1 cellular context compared by ENCODE assay signal in the genomic region with DNA sequence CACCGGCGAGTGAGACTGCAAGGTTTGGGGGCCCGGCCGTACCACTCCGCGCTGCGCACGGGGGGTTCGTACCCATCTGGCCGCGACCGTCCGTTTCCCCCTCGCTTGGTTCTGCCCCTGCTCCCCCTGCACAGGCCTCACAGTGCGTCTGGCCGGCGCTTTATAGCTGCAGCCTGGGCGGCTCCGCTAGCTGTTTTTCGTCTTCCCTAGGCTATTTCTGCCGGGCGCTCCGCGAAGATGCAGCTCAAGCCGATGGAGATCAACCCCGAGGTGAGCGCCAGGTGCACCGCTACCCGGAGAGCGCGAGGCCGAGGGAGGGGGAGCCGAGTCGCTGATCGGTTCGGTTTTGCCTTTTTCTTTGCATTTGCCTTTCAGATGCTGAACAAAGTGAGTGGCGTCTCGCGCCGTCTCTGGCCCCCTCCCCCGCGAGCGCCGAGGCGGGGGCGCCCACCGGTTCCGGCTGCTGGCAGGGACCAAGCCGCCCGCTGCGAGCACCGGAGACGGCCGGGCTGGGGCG.
TF ChIP-seq lines count a peak whose summit lies in the region.

A gene (plus strand): TSS at position 189 of the 517 bp plus-strand sequence. CDS start 49 bp downstream, at position 238.

TF ChIP-seq in H1, 55 proteins besides CTCF, POLR2A, EP300 and RAD21 (continued from another document):
- TF ChIP-seq, protein P1, sequence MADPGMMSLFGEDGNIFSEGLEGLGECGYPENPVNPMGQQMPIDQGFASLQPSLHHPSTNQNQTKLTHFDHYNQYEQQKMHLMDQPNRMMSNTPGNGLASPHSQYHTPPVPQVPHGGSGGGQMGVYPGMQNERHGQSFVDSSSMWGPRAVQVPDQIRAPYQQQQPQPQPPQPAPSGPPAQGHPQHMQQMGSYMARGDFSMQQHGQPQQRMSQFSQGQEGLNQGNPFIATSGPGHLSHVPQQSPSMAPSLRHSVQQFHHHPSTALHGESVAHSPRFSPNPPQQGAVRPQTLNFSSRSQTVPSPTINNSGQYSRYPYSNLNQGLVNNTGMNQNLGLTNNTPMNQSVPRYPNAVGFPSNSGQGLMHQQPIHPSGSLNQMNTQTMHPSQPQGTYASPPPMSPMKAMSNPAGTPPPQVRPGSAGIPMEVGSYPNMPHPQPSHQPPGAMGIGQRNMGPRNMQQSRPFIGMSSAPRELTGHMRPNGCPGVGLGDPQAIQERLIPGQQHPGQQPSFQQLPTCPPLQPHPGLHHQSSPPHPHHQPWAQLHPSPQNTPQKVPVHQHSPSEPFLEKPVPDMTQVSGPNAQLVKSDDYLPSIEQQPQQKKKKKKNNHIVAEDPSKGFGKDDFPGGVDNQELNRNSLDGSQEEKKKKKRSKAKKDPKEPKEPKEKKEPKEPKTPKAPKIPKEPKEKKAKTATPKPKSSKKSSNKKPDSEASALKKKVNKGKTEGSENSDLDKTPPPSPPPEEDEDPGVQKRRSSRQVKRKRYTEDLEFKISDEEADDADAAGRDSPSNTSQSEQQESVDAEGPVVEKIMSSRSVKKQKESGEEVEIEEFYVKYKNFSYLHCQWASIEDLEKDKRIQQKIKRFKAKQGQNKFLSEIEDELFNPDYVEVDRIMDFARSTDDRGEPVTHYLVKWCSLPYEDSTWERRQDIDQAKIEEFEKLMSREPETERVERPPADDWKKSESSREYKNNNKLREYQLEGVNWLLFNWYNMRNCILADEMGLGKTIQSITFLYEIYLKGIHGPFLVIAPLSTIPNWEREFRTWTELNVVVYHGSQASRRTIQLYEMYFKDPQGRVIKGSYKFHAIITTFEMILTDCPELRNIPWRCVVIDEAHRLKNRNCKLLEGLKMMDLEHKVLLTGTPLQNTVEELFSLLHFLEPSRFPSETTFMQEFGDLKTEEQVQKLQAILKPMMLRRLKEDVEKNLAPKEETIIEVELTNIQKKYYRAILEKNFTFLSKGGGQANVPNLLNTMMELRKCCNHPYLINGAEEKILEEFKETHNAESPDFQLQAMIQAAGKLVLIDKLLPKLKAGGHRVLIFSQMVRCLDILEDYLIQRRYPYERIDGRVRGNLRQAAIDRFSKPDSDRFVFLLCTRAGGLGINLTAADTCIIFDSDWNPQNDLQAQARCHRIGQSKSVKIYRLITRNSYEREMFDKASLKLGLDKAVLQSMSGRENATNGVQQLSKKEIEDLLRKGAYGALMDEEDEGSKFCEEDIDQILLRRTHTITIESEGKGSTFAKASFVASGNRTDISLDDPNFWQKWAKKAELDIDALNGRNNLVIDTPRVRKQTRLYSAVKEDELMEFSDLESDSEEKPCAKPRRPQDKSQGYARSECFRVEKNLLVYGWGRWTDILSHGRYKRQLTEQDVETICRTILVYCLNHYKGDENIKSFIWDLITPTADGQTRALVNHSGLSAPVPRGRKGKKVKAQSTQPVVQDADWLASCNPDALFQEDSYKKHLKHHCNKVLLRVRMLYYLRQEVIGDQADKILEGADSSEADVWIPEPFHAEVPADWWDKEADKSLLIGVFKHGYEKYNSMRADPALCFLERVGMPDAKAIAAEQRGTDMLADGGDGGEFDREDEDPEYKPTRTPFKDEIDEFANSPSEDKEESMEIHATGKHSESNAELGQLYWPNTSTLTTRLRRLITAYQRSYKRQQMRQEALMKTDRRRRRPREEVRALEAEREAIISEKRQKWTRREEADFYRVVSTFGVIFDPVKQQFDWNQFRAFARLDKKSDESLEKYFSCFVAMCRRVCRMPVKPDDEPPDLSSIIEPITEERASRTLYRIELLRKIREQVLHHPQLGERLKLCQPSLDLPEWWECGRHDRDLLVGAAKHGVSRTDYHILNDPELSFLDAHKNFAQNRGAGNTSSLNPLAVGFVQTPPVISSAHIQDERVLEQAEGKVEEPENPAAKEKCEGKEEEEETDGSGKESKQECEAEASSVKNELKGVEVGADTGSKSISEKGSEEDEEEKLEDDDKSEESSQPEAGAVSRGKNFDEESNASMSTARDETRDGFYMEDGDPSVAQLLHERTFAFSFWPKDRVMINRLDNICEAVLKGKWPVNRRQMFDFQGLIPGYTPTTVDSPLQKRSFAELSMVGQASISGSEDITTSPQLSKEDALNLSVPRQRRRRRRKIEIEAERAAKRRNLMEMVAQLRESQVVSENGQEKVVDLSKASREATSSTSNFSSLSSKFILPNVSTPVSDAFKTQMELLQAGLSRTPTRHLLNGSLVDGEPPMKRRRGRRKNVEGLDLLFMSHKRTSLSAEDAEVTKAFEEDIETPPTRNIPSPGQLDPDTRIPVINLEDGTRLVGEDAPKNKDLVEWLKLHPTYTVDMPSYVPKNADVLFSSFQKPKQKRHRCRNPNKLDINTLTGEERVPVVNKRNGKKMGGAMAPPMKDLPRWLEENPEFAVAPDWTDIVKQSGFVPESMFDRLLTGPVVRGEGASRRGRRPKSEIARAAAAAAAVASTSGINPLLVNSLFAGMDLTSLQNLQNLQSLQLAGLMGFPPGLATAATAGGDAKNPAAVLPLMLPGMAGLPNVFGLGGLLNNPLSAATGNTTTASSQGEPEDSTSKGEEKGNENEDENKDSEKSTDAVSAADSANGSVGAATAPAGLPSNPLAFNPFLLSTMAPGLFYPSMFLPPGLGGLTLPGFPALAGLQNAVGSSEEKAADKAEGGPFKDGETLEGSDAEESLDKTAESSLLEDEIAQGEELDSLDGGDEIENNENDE (IDR thresholded peaks at IDR 0.05; ENCODE audit: insufficient replicate concordance, low read length), result no peak
- TF ChIP-seq, protein P2, sequence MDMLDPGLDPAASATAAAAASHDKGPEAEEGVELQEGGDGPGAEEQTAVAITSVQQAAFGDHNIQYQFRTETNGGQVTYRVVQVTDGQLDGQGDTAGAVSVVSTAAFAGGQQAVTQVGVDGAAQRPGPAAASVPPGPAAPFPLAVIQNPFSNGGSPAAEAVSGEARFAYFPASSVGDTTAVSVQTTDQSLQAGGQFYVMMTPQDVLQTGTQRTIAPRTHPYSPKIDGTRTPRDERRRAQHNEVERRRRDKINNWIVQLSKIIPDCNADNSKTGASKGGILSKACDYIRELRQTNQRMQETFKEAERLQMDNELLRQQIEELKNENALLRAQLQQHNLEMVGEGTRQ (IDR thresholded peaks at IDR 0.05; ENCODE audit: low read length), result no peak
- TF ChIP-seq, protein P3, sequence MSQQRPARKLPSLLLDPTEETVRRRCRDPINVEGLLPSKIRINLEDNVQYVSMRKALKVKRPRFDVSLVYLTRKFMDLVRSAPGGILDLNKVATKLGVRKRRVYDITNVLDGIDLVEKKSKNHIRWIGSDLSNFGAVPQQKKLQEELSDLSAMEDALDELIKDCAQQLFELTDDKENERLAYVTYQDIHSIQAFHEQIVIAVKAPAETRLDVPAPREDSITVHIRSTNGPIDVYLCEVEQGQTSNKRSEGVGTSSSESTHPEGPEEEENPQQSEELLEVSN (IDR thresholded peaks at IDR 0.05), result no peak; the same call in 1 of the 2 replicates
- TF ChIP-seq JUN (IDR thresholded peaks at IDR 0.05; ENCODE audit: low read depth, low read length), result no peak
- peak; percentile 98 for TF ChIP-seq GTF2F1 (IDR thresholded peaks at IDR 0.05; ENCODE audit: borderline replicate concordance, low read depth, low read length)
- TF ChIP-seq SIN3A (conservative IDR thresholded peaks at IDR 0.05 in 1 of 2, IDR thresholded peaks at IDR 0.05 in 1 of 2; ENCODE audit: low read depth in 1 of 2, low read length in 2 of 2), result peak in 1 of 2 experiments; percentile 42; a peak in 1 of 4 replicates
- no peak for TF ChIP-seq SUZ12 (IDR thresholded peaks at IDR 0.05; ENCODE audit: low read length)
- peak; percentile 58 for TF ChIP-seq NANOG (IDR thresholded peaks at IDR 0.05; ENCODE audit: insufficient read depth, low read depth, low read length, poor library complexity, severe bottlenecking)
- TF ChIP-seq SIX5 (IDR thresholded peaks at IDR 0.05; ENCODE audit: low read depth, low read length), result peak; percentile 77
- TF ChIP-seq SAP30 (IDR thresholded peaks at IDR 0.05; ENCODE audit: insufficient read depth, insufficient replicate concordance, low read length), result no peak
- TF ChIP-seq JUND (IDR thresholded peaks at IDR 0.05; ENCODE audit: low read length), result peak; percentile 99
- peak; percentile 59; the same call in 1 of the 2 replicates for TF ChIP-seq CREB1 (IDR thresholded peaks at IDR 0.05)
- no peak for TF ChIP-seq RNF2 (IDR thresholded peaks at IDR 0.05; ENCODE audit: borderline replicate concordance, low read depth, low read length, missing control alignments, poor library complexity, severe bottlenecking)
- peak; percentile 97 for TF ChIP-seq TAF7 (optimal IDR thresholded peaks at IDR 0.05; ENCODE audit: borderline replicate concordance, low read depth, low read length)
- TF ChIP-seq EZH2 (IDR thresholded peaks at IDR 0.05; ENCODE audit: low read depth, low read length, severe bottlenecking), result no peak
- TF ChIP-seq, protein P4, sequence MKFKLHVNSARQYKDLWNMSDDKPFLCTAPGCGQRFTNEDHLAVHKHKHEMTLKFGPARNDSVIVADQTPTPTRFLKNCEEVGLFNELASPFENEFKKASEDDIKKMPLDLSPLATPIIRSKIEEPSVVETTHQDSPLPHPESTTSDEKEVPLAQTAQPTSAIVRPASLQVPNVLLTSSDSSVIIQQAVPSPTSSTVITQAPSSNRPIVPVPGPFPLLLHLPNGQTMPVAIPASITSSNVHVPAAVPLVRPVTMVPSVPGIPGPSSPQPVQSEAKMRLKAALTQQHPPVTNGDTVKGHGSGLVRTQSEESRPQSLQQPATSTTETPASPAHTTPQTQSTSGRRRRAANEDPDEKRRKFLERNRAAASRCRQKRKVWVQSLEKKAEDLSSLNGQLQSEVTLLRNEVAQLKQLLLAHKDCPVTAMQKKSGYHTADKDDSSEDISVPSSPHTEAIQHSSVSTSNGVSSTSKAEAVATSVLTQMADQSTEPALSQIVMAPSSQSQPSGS (IDR thresholded peaks at IDR 0.05; ENCODE audit: low read length), result 0 out of 2 replicates have a peak, but pooled peaks have one; percentile 6
- TF ChIP-seq KDM5A (IDR thresholded peaks at IDR 0.05; ENCODE audit: low read length), result no peak
- TF ChIP-seq BCL11A (IDR thresholded peaks at IDR 0.05; ENCODE audit: low read depth in 2 of 2, low read length in 2 of 2), result no peak
- TF ChIP-seq CHD1 (IDR thresholded peaks at IDR 0.05; ENCODE audit: low read depth, low read length), result peak; percentile 100
- TF ChIP-seq ZNF274 (IDR thresholded peaks at IDR 0.05; ENCODE audit: borderline replicate concordance, extremely low read depth, low read length), result no peak
- TF ChIP-seq RFX5 (IDR thresholded peaks at IDR 0.05; ENCODE audit: borderline replicate concordance, low read depth, low read length), result no peak
- peak; percentile 65; the same call in 1 of the 2 replicates for TF ChIP-seq EGR1 (IDR thresholded peaks at IDR 0.05; ENCODE audit: borderline replicate concordance, low read depth, low read length)
- no peak for TF ChIP-seq TEAD4 (IDR thresholded peaks at IDR 0.05; ENCODE audit: low read depth, low read length)
- peak; percentile 72 for TF ChIP-seq BRCA1 (IDR thresholded peaks at IDR 0.05; ENCODE audit: low read depth, low read length)
- TF ChIP-seq POU5F1 (IDR thresholded peaks at IDR 0.05; ENCODE audit: low read depth, low read length), result no peak
- peak; percentile 75; the same call in 1 of the 2 replicates for TF ChIP-seq TCF12 (IDR thresholded peaks at IDR 0.05; ENCODE audit: low read depth, low read length)
- TF ChIP-seq, protein P5, sequence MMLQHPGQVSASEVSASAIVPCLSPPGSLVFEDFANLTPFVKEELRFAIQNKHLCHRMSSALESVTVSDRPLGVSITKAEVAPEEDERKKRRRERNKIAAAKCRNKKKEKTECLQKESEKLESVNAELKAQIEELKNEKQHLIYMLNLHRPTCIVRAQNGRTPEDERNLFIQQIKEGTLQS (IDR thresholded peaks at IDR 0.05; ENCODE audit: insufficient read depth, low read depth, low read length), result no peak
- no peak for TF ChIP-seq FOSL1 (IDR thresholded peaks at IDR 0.05; ENCODE audit: insufficient read depth, low read depth, low read length)
- TF ChIP-seq, protein P6, sequence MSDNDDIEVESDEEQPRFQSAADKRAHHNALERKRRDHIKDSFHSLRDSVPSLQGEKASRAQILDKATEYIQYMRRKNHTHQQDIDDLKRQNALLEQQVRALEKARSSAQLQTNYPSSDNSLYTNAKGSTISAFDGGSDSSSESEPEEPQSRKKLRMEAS (IDR thresholded peaks at IDR 0.05), result peak; percentile 77
- TF ChIP-seq TBP (IDR thresholded peaks at IDR 0.05; ENCODE audit: low read depth, low read length), result peak; percentile 99
- no peak for TF ChIP-seq CBX5 (IDR thresholded peaks at IDR 0.05; ENCODE audit: low read depth, low read length)
- TF ChIP-seq KDM4A (IDR thresholded peaks at IDR 0.05; ENCODE audit: low read depth, low read length, severe bottlenecking), result no peak
- peak; percentile 97 for TF ChIP-seq PHF8 (conservative IDR thresholded peaks at IDR 0.05; ENCODE audit: low read depth, low read length)
- TF ChIP-seq HDAC2 (IDR thresholded peaks at IDR 0.05; ENCODE audit: borderline replicate concordance in 1 of 2, low read depth in 2 of 2, low read length in 2 of 2), result no peak
- no peak for TF ChIP-seq BACH1 (IDR thresholded peaks at IDR 0.05; ENCODE audit: low read length)
- no peak for TF ChIP-seq RXRA (IDR thresholded peaks at IDR 0.05; ENCODE audit: insufficient read depth, low read depth, low read length)
- no peak for TF ChIP-seq NRF1 (IDR thresholded peaks at IDR 0.05; ENCODE audit: low read depth, low read length)
- TF ChIP-seq TAF1 (IDR thresholded peaks at IDR 0.05; ENCODE audit: low read depth, low read length), result peak; percentile 99
- no peak for TF ChIP-seq CEBPB (IDR thresholded peaks at IDR 0.05; ENCODE audit: low read depth, low read length)
- no peak for TF ChIP-seq CBX8 (IDR thresholded peaks at IDR 0.05; ENCODE audit: borderline replicate concordance, low read depth, low read length)
- no peak for TF ChIP-seq SIRT6 (IDR thresholded peaks at IDR 0.05; ENCODE audit: low read length)
- TF ChIP-seq CTBP2 (IDR thresholded peaks at IDR 0.05; ENCODE audit: borderline replicate concordance, insufficient read depth, insufficient read length, low read length), result no peak
- no peak for TF ChIP-seq MAFK (IDR thresholded peaks at IDR 0.05; ENCODE audit: low read depth, low read length)
- TF ChIP-seq GABPA (IDR thresholded peaks at IDR 0.05; ENCODE audit: borderline replicate concordance, insufficient read depth, low read length), result no peak
- 0 out of 2 replicates have a peak, but pooled peaks have one; percentile 33 for TF ChIP-seq SRF (IDR thresholded peaks at IDR 0.05; ENCODE audit: low read depth, low read length)
- TF ChIP-seq POLR2AphosphoS5 (IDR thresholded peaks at IDR 0.05; ENCODE audit: low read depth, low read length), result peak; percentile 97
- no peak for TF ChIP-seq HDAC6 (IDR thresholded peaks at IDR 0.05; ENCODE audit: low read depth, low read length)
- TF ChIP-seq CHD2 (IDR thresholded peaks at IDR 0.05; ENCODE audit: low read length), result peak; percentile 55; the same call in 1 of the 2 replicates
- TF ChIP-seq SP1 (IDR thresholded peaks at IDR 0.05; ENCODE audit: low read depth, low read length), result peak; percentile 94
- TF ChIP-seq ASH2L (IDR thresholded peaks at IDR 0.05; ENCODE audit: low read length), result peak; percentile 74
- no peak for TF ChIP-seq SP2 (IDR thresholded peaks at IDR 0.05; ENCODE audit: low read length)
- 0 out of 2 replicates have a peak, but pooled peaks have one; percentile 2 for TF ChIP-seq YY1 (IDR thresholded peaks at IDR 0.05; ENCODE audit: low read depth, low read length)
